Comparison of ENCODE assay signal across 8 cellular contexts in the genomic region with DNA sequence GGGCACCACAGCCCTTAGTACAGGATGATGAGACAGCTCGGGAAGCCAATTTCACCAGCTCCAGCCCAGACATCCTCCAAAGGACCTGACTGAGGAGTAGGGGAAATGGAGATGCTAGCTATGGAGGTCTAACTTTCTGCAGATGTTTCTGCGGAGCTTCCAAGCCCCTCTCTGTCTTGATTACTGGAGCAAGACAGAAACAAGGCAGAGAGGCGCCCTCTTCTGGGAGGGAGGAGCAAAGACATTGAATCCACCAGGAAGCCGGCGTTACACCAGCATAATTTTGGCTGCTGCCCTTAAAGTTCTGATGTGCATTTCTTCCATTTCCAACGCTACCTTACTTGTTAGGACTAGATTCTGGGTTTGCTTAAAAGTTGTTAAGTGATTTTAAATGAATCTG.
A peak's percentile ranks its signal among the peaks of the same experiment; 100 is the strongest.
DNase-seq lines count a peak whose midpoint lies in the region; ATAC-seq and TF ChIP-seq lines count a peak whose summit lies in the region.

No MANE protein-coding gene starts in this region.

- peaks cover 2% of the 10 kb centered on the region for H3K36me3 Mint-ChIP-seq in activated CD8-positive, alpha-beta T cell treated with anti-CD3 and anti-CD28 coated beads, Interleukin-2, amount 10 ng/mL, durations not matched to agents 7 days and 5 days (ENCODE audit: low read depth)
- no peaks in the 10 kb centered on the region for H3K36me3 Mint-ChIP-seq in neural crest cell (ENCODE audit: low read depth)

- H3K27ac Mint-ChIP-seq in activated CD8-positive, alpha-beta T cell treated with anti-CD3 and anti-CD28 coated beads, Interleukin-2, amount 10 ng/mL, durations not matched to agents 7 days and 5 days: no peak overlapping the region
- H3K27ac Mint-ChIP-seq in neural crest cell (ENCODE audit: unreplicated experiment): no peak overlapping the region

- H3F3A ChIP-seq in Loucy (ENCODE audit: low read depth): no peaks in the 10 kb centered on the region

- CTCF ChIA-PET in activated CD8-positive, alpha-beta T cell treated with anti-CD3 and anti-CD28 coated beads, Interleukin-2, amount 10 ng/mL, durations not matched to agents 7 days and 5 days (lab: Charles Lee): interaction anchor here (0.9 to 2.8 kb wide), 5 partner anchors 11 to 278 kb away, joined by 3 to 20 read pairs (median 10); no protein-coding TSS in a partner anchor

- no peak overlapping the region for H3K4me3 Mint-ChIP-seq in activated CD8-positive, alpha-beta T cell treated with anti-CD3 and anti-CD28 coated beads, Interleukin-2, amount 10 ng/mL, durations not matched to agents 7 days and 5 days
- H3K4me3 Mint-ChIP-seq in neural crest cell: peak overlapping the region; percentile 96

- peak overlapping the region; percentile 76 for H2AFZ ChIP-seq in Loucy (ENCODE audit: low read length)

- no peaks in the 10 kb centered on the region for H4K20me1 ChIP-seq in Loucy (ENCODE audit: insufficient read depth, low read length, poor library complexity, severe bottlenecking)

- no peaks in the 10 kb centered on the region for H3K4me1 ChIP-seq in Loucy (ENCODE audit: insufficient read depth, low read length, poor library complexity, severe bottlenecking)

- POLR2A ChIA-PET in activated CD8-positive, alpha-beta T cell treated with anti-CD3 and anti-CD28 coated beads, Interleukin-2, amount 10 ng/mL, durations not matched to agents 7 days and 5 days (lab: Charles Lee): interaction anchor here (0.6 kb wide), 1 partner anchor 12 kb away, joined by 3 read pairs; no protein-coding TSS in a partner anchor

- H3K9me2 ChIP-seq in Loucy (replicated peaks; ENCODE audit: low read depth, low read length): no peaks in the 10 kb centered on the region

- H3K79me2 ChIP-seq in Loucy (ENCODE audit: insufficient read depth, low read length): no peaks in the 10 kb centered on the region

- H3K9ac ChIP-seq in Loucy (ENCODE audit: low read depth, low read length, poor library complexity, severe bottlenecking): no peak overlapping the region

- no peaks in the 10 kb centered on the region for H3K9me3 Mint-ChIP-seq in activated CD8-positive, alpha-beta T cell treated with anti-CD3 and anti-CD28 coated beads, Interleukin-2, amount 10 ng/mL, durations not matched to agents 7 days and 5 days (ENCODE audit: insufficient read depth)
- no peaks in the 10 kb centered on the region for H3K9me3 Mint-ChIP-seq in neural crest cell

- peak overlapping the region; percentile 29 for H3K4me2 ChIP-seq in Loucy (ENCODE audit: low read depth, low read length, poor library complexity, severe bottlenecking)

- TF ChIP-seq CTCF in Loucy (conservative IDR thresholded peaks at IDR 0.05; ENCODE audit: low read length) (peak; percentile 81), neural crest cell (conservative IDR thresholded peaks at IDR 0.05) (peak; percentile 70)

- peaks cover 30% of the 10 kb centered on the region for H3K4me1 Mint-ChIP-seq in activated CD8-positive, alpha-beta T cell treated with anti-CD3 and anti-CD28 coated beads, Interleukin-2, amount 10 ng/mL, durations not matched to agents 7 days and 5 days (ENCODE audit: low read depth)
- H3K4me1 Mint-ChIP-seq in neural crest cell: peaks cover 52% of the 10 kb centered on the region

- H3K36me3 ChIP-seq in Loucy (ENCODE audit: insufficient read depth, low read length): no peaks in the 10 kb centered on the region

- H3K27me3 ChIP-seq in Loucy (ENCODE audit: insufficient read depth, low read length, poor library complexity, severe bottlenecking): no peaks in the 10 kb centered on the region

- peak; percentile 5 to 41 for DNase-seq in NCI-H524 (lab: John Stamatoyannopoulos, UW)
- no peak for DNase-seq in NCI-H524 treated with DMSO at 0.1 percent for 48 hours (lab: John Stamatoyannopoulos, UW)
- DNase-seq in activated CD8-positive, alpha-beta T cell treated with anti-CD3 and anti-CD28 coated beads, Interleukin-2, amount 10 ng/mL, durations not matched to agents 7 days and 5 days: peak; percentile 39
- DNase-seq in neural crest cell (ENCODE audit: low read depth, low spot score): peak; percentile 68
- DNase-seq in NCI-H2029 (lab: John Stamatoyannopoulos, UW): no peak

- H3K9me3 ChIP-seq in Loucy (ENCODE audit: insufficient read depth, low read depth, low read length): no peaks in the 10 kb centered on the region

- H3K27me3 Mint-ChIP-seq in activated CD8-positive, alpha-beta T cell treated with anti-CD3 and anti-CD28 coated beads, Interleukin-2, amount 10 ng/mL, durations not matched to agents 7 days and 5 days (ENCODE audit: low read depth): peaks cover 80% of the 10 kb centered on the region
- peaks cover 68% of the 10 kb centered on the region for H3K27me3 Mint-ChIP-seq in neural crest cell (ENCODE audit: low read depth)

- H3K4me3 ChIP-seq in Loucy (ENCODE audit: low read length, poor library complexity, severe bottlenecking): peak overlapping the region; percentile 33

- no peak for ATAC-seq in activated CD8-positive, alpha-beta T cell treated with anti-CD3 and anti-CD28 coated beads, Interleukin-2, amount 10 ng/mL, durations not matched to agents 7 days and 5 days
- ATAC-seq in GM18861 (IDR thresholded peaks at IDR 0.05; ENCODE audit: unreplicated experiment) (no peak), GM21723 (IDR thresholded peaks at IDR 0.05; ENCODE audit: unreplicated experiment) (no peak)

Comparison
In these comparisons a context has a peak if more than half of its experiments do, and no peak if none do; other contexts are left out.
1. DNase-seq: peak in NCI-H524 (2 of 2), activated CD8-positive, alpha-beta T cell treated with anti-CD3 and anti-CD28 coated beads, Interleukin-2, amount 10 ng/mL, durations not matched to agents 7 days and 5 days (single experiment) and neural crest cell (single experiment); none in NCI-H524 treated with DMSO at 0.1 percent for 48 hours (single experiment) and NCI-H2029 (single experiment).